In the genomic region with DNA sequence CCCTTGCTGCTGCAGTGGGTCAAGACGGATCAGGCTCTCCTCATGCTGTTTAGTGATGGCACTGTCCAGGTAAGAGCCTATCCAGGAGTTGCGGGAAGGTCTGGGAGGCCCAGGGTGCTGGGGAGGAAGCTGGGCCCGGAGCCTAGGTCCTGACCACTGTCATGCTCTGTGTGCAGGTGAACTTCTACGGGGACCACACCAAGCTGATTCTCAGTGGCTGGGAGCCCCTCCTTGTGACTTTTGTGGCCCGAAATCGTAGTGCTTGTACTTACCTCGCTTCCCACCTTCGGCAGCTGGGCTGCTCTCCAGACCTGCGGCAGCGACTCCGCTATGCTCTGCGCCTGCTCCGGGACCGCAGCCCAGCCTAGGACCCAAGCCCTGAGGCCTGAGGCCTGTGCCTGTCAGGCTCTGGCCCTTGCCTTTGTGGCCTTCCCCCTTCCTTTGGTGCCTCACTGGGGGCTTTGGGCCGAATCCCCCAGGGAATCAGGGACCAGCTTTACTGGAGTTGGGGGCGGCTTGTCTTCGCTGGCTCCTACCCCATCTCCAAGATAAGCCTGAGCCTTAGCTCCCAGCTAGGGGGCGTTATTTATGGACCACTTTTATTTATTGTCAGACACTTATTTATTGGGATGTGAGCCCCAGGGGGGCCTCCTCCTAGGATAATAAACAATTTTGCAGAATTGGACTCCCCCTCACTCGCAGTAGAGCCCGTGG, we compare ENCODE assay signal across 8 cellular contexts. TPM values are rescaled to one million over a fixed set of nuclear protein-coding genes. Genes with fewer than 3 reads are reported as not detected.
A peak's percentile ranks its signal among the peaks of the same experiment; 100 is the strongest.
DNase-seq lines count a peak whose midpoint lies in the region; ATAC-seq and TF ChIP-seq lines count a peak whose summit lies in the region.
"Had no signal": no experiment of that assay in that cellular context is flagged by ENCODE, and none has a peak within 500 bp of the region (broad histone marks: within the 10 kb centered on the region; RNA-seq: fewer than 3 reads in every experiment).

No MANE protein-coding gene starts in this region.

- H3K27me3 ChIP-seq in CD8-positive, alpha-beta T cell (ENCODE audit: insufficient read depth, low read length): no peaks in the 10 kb centered on the region

- H3K4me1 ChIP-seq in CD8-positive, alpha-beta T cell (ENCODE audit: insufficient read depth, low read length): peaks cover 61% of the 10 kb centered on the region

- intact Hi-C loops in CD8-positive, alpha-beta T cell (cut with DNase I, micrococcal nuclease): loop anchor here (5.0 to 10.0 kb wide), 3 partner anchors 497 to 1851 kb away; a partner anchor contains a TSS

- H3K27ac ChIP-seq in CD8-positive, alpha-beta T cell (ENCODE audit: low read depth, low read length): no peak overlapping the region

- CTCF ChIA-PET in CD8-positive, alpha-beta T cell (lab: Charles Lee): interaction anchor here (1.0 to 1.5 kb wide), 2 partner anchors 12 to 14 kb away, joined by 3 to 4 read pairs; no protein-coding TSS in a partner anchor

- no peaks in the 10 kb centered on the region for H3K9me3 ChIP-seq in CD8-positive, alpha-beta T cell (ENCODE audit: low read length)

- H3K36me3 Mint-ChIP-seq in CD8-positive, alpha-beta T cell: peaks cover 52% of the 10 kb centered on the region
- peaks cover 52% of the 10 kb centered on the region for H3K36me3 Mint-ChIP-seq in activated naive CD8-positive, alpha-beta T cell treated with anti-CD3 and anti-CD28 coated beads, Interleukin-2, amount 50 U/mL, for 24 hours (ENCODE audit: low read depth)
- H3K36me3 Mint-ChIP-seq in naive B cell: peaks cover 0 to 8% of the 10 kb centered on the region in 2 donors

- H3K27me3 Mint-ChIP-seq in CD8-positive, alpha-beta T cell (ENCODE audit: low read depth): no peaks in the 10 kb centered on the region
- no peaks in the 10 kb centered on the region for H3K27me3 Mint-ChIP-seq in activated naive CD8-positive, alpha-beta T cell treated with anti-CD3 and anti-CD28 coated beads, Interleukin-2, amount 50 U/mL, for 24 hours
- no peaks in the 10 kb centered on the region for H3K27me3 Mint-ChIP-seq in naive B cell

- peak overlapping the region; percentile 83 for H3K27ac Mint-ChIP-seq in CD8-positive, alpha-beta T cell
- peak overlapping the region; percentile 93 for H3K27ac Mint-ChIP-seq in activated naive CD8-positive, alpha-beta T cell treated with anti-CD3 and anti-CD28 coated beads, Interleukin-2, amount 50 U/mL, for 24 hours
- peak overlapping the region; percentile 20 to 92 (median 72) for H3K27ac Mint-ChIP-seq in naive B cell

- POLR2A ChIA-PET in CD8-positive, alpha-beta T cell (lab: Charles Lee): interaction anchor here (0.6 to 9.5 kb wide), 4 partner anchors 9 to 207 kb away, joined by 3 to 189 read pairs (median 4); a partner anchor contains a TSS

- DNase-seq in CD8-positive, alpha-beta T cell: peak in 1 of 7 experiments; percentile 20
- no peak for DNase-seq in activated naive CD8-positive, alpha-beta T cell treated with anti-CD3 and anti-CD28 coated beads, Interleukin-2, amount 50 U/mL, for 24 hours
- DNase-seq in naive B cell (no peak), COR-L47 (lab: John Stamatoyannopoulos, UW) (no peak), NCI-H2227 treated with DMSO at 0.1 percent for 48 hours (lab: John Stamatoyannopoulos, UW) (no peak)
- DNase-seq in stimulated activated CD4-positive, alpha-beta T cell treated with anti-CD3 and anti-CD28 coated beads, Interleukin-12 subunit alpha, Interleukin-12 subunit beta, amount 100 ng/mL, for 4 hours: no peak
- DNase-seq: NCI-H1048, occipital lobe had no signal

- H3K4me3 ChIP-seq in CD8-positive, alpha-beta T cell (ENCODE audit: low read depth, low read length): no peak overlapping the region

- peaks cover 27% of the 10 kb centered on the region for H3K36me3 ChIP-seq in CD8-positive, alpha-beta T cell (ENCODE audit: insufficient read depth, low read length)

- TF ChIP-seq CTCF in CD8-positive, alpha-beta T cell (IDR thresholded peaks at IDR 0.05): no peak

- no peak for ATAC-seq in CD8-positive, alpha-beta T cell
- ATAC-seq in activated naive CD8-positive, alpha-beta T cell treated with anti-CD3 and anti-CD28 coated beads, Interleukin-2, amount 50 U/mL, for 24 hours: no peak
- ATAC-seq in naive B cell (ENCODE audit: low read depth in 2 of 2): no peak

- no peak overlapping the region for H3K4me3 Mint-ChIP-seq in CD8-positive, alpha-beta T cell
- H3K4me3 Mint-ChIP-seq in activated naive CD8-positive, alpha-beta T cell treated with anti-CD3 and anti-CD28 coated beads, Interleukin-2, amount 50 U/mL, for 24 hours: peak overlapping the region; percentile 94
- H3K4me3 Mint-ChIP-seq in naive B cell: peak overlapping the region in 3 of 8 donors; percentile 2 to 32 (median 14)

- H3K9me3 Mint-ChIP-seq in CD8-positive, alpha-beta T cell: no peaks in the 10 kb centered on the region
- H3K9me3 Mint-ChIP-seq in activated naive CD8-positive, alpha-beta T cell treated with anti-CD3 and anti-CD28 coated beads, Interleukin-2, amount 50 U/mL, for 24 hours: no peaks in the 10 kb centered on the region
- no peaks in the 10 kb centered on the region for H3K9me3 Mint-ChIP-seq in naive B cell

- peaks cover 70% of the 10 kb centered on the region for H3K4me1 Mint-ChIP-seq in CD8-positive, alpha-beta T cell (ENCODE audit: low read depth)
- peaks cover 83% of the 10 kb centered on the region for H3K4me1 Mint-ChIP-seq in activated naive CD8-positive, alpha-beta T cell treated with anti-CD3 and anti-CD28 coated beads, Interleukin-2, amount 50 U/mL, for 24 hours
- H3K4me1 Mint-ChIP-seq in naive B cell: peaks cover 48 to 60% (median 58%) of the 10 kb centered on the region in 3 donors

RNA-seq across cellular contexts. Expression of a gene that starts 1.7 kb away (rescaled TPM):
- total RNA-seq in CD8-positive, alpha-beta T cell: 1 to 10 TPM; 2.2 to 2.5 TPM
- polyA plus RNA-seq in naive B cell (ENCODE audit: low read depth in 6 of 6): not detected
- total RNA-seq: occipital lobe had no signal

RNA-seq across cellular contexts. Expression of a gene that starts 2.9 kb away (rescaled TPM):
- 10 to 100 TPM; 24.9 to 27.5 TPM for total RNA-seq in CD8-positive, alpha-beta T cell
- polyA plus RNA-seq in naive B cell (ENCODE audit: low read depth in 6 of 6): under 1 TPM in 3 of 6 donors, not detected in 3; 0.09 to 0.57 (median 0.31) TPM

RNA-seq across cellular contexts. Expression of a gene that starts 5.3 kb away (rescaled TPM):
- 100 to 1,000 TPM; 568 to 599 TPM for total RNA-seq in CD8-positive, alpha-beta T cell
- 1 to 10 TPM; 2.6 to 9.2 (median 5.0) TPM for polyA plus RNA-seq in naive B cell (ENCODE audit: low read depth in 6 of 6)

RNA-seq across cellular contexts. Expression of a gene that starts 17.5 kb away (rescaled TPM):
- 1 to 10 TPM; 1.4 to 1.5 TPM for total RNA-seq in CD8-positive, alpha-beta T cell
- under 1 TPM in 1 of 6 donors, not detected in 5; 0.12 TPM for polyA plus RNA-seq in naive B cell (ENCODE audit: low read depth in 6 of 6)

RNA-seq across cellular contexts. Expression of a gene that starts 30.1 kb away (rescaled TPM):
- 1,000 to 10,000 TPM; 3,381 to 3,465 TPM for total RNA-seq in CD8-positive, alpha-beta T cell
- polyA plus RNA-seq in naive B cell (ENCODE audit: low read depth in 6 of 6): 1,000 to 10,000 TPM in 5 of 6 donors, 100 to 1,000 TPM in 1; 896 to 1,302 (median 1,132) TPM
